In genomic region chr17:80364091-80364691, GRCh38 we compare ENCODE assay signal across 8 cellular contexts. TPM values are rescaled to one million over a fixed set of nuclear protein-coding genes. Genes with fewer than 3 reads are reported as not detected.
DNase-seq lines count a peak whose midpoint lies in the region; ATAC-seq and TF ChIP-seq lines count a peak whose summit lies in the region.

No MANE protein-coding gene starts in this region.

- no peaks in the 10 kb centered on the region for H3K4me1 ChIP-seq in OCI-LY1 (ENCODE audit: insufficient read depth, low read length, severe bottlenecking)

- no peaks in the 10 kb centered on the region for H3F3A ChIP-seq in OCI-LY1 (ENCODE audit: insufficient read depth, low read length)

- ATAC-seq in activated CD4-positive, alpha-beta T cell treated with anti-CD3 and anti-CD28 coated beads for 36 hours = peak; percentile 23
- ATAC-seq in esophagus mucosa (peak; percentile 68), sciatic nerve (peak; percentile 16), GM18909 (IDR thresholded peaks at IDR 0.05; ENCODE audit: poor library complexity, unreplicated experiment) (no peak)

- TF ChIP-seq CTCF in OCI-LY1 (IDR thresholded peaks at IDR 0.05; ENCODE audit: low read length) = peak; percentile 55

- H3K9me3 Mint-ChIP-seq in activated CD4-positive, alpha-beta T cell treated with anti-CD3 and anti-CD28 coated beads for 36 hours (ENCODE audit: low read depth) = no peaks in the 10 kb centered on the region

- peaks cover 39% of the 10 kb centered on the region for H3K36me3 ChIP-seq in OCI-LY1 (ENCODE audit: insufficient read depth, low read length)

- intact Hi-C loops in activated CD4-positive, alpha-beta T cell treated with anti-CD3 and anti-CD28 coated beads for 36 hours (cut with DNase I, micrococcal nuclease) = loop anchor here in 1 of 2 experiments (5.0 kb wide), 1 partner anchor 167 kb away; no protein-coding TSS in a partner anchor
- intact Hi-C loops in sciatic nerve (cut with DNase I) = no loop called here

- no peaks in the 10 kb centered on the region for H3K9me3 ChIP-seq in OCI-LY1 (ENCODE audit: low read length)

- no peak overlapping the region for H3K4me3 Mint-ChIP-seq in activated CD4-positive, alpha-beta T cell treated with anti-CD3 and anti-CD28 coated beads for 36 hours

- no peaks in the 10 kb centered on the region for H4K20me1 ChIP-seq in OCI-LY1 (ENCODE audit: insufficient read depth, low read length)

- H3K9me2 ChIP-seq in OCI-LY1 (ENCODE audit: low read depth, low read length) = no peaks in the 10 kb centered on the region

- H3K79me2 ChIP-seq in OCI-LY1 (ENCODE audit: insufficient read depth, low read length) = no peaks in the 10 kb centered on the region

- no peak overlapping the region for H3K4me2 ChIP-seq in OCI-LY1 (ENCODE audit: low read length)

- no peak overlapping the region for H3K27ac ChIP-seq in OCI-LY1 (ENCODE audit: low read depth, low read length, poor library complexity, severe bottlenecking)

- H3K4me3 ChIP-seq in OCI-LY1 (ENCODE audit: low read depth, low read length, poor library complexity, severe bottlenecking) = no peak overlapping the region

- no peak overlapping the region for H3K9ac ChIP-seq in OCI-LY1 (ENCODE audit: low read length)

- CTCF ChIA-PET in activated CD4-positive, alpha-beta T cell treated with anti-CD3 and anti-CD28 coated beads for 36 hours (lab: Charles Lee) = interaction anchor here (0.7 kb wide), 2 partner anchors 157 to 861 kb away, joined by 4 to 6 read pairs; no protein-coding TSS in a partner anchor

- H3K27ac Mint-ChIP-seq in activated CD4-positive, alpha-beta T cell treated with anti-CD3 and anti-CD28 coated beads for 36 hours = no peak overlapping the region

- no peaks in the 10 kb centered on the region for H3K4me1 Mint-ChIP-seq in activated CD4-positive, alpha-beta T cell treated with anti-CD3 and anti-CD28 coated beads for 36 hours

- H3K27me3 ChIP-seq in OCI-LY1 (ENCODE audit: insufficient read depth, low read length) = no peaks in the 10 kb centered on the region

- no peaks in the 10 kb centered on the region for H3K27me3 Mint-ChIP-seq in activated CD4-positive, alpha-beta T cell treated with anti-CD3 and anti-CD28 coated beads for 36 hours

- peak; percentile 41 for DNase-seq in activated CD4-positive, alpha-beta T cell treated with anti-CD3 and anti-CD28 coated beads for 36 hours
- no peak for DNase-seq in activated CD4-positive, alpha-beta T cell treated with anti-CD3 and anti-CD28 coated beads for 4 hours
- DNase-seq in sciatic nerve (ENCODE audit: low spot score) = no peak
- no peak for DNase-seq in activated gamma-delta T cell (lab: John Stamatoyannopoulos, UW)
- DNase-seq in T1000 (lab: John Stamatoyannopoulos, UW) = no peak

- H2AFZ ChIP-seq in OCI-LY1 (ENCODE audit: low read length) = no peak overlapping the region

- H3K36me3 Mint-ChIP-seq in activated CD4-positive, alpha-beta T cell treated with anti-CD3 and anti-CD28 coated beads for 36 hours (ENCODE audit: low read depth) = peaks cover 81% of the 10 kb centered on the region

- POLR2A ChIA-PET in activated CD4-positive, alpha-beta T cell treated with anti-CD3 and anti-CD28 coated beads for 36 hours (lab: Charles Lee) = no interaction called here

RNA-seq across cellular contexts. Expression of gene ENDOV, which starts 50.8 kb away (rescaled TPM):
- total RNA-seq in activated CD4-positive, alpha-beta T cell treated with anti-CD3 and anti-CD28 coated beads for 36 hours = 10 to 100 TPM; 12.3 to 13.0 TPM
- total RNA-seq in esophagus mucosa = 12.9 TPM
- 32.4 TPM for total RNA-seq in sciatic nerve
